In the genomic region with DNA sequence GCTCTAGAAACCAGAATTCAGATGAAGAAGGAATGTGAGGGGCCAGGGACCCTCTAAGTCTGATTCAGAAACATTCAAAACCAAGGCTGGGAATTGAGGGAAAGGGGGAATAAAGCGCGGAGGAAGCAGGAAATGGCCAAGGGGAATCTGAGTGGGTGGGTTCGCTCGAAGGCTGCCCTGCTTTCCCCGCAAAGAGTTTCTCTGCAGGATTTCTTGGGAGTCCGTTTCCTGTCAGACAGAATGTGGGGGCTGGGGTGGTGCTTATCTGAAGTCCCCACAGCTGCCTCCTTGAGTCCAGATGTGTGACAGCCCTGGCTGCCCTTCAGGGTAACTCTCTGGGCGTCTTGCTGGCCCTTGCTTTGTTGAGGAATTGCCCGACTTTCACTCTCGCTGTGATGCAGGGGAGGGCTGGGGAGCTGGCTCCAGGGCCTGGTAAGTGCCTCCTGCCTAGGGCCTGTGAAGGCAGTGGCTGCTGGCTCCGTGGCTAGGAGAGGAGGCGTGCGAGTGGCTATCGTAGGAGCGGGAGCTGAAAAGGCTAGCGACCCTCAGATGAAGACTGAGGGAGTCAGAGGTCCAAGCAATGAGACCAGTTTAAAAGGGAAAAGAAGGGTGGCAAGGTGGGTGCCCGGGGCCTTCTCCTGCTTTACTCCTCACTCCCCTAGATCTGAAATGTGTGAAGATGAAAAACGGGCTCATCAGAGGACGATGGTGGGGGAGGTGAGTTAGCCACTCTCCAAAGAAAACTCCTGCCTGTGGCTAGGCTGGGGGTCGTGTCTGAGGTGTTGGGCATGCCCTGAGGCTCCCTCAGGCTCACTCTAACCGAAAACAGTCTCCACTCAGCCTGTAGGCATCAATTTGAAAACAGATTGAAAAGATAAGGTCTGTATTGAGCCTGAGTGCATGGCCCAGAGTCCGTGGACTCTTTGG, we compare ENCODE assay signal across 1 cellular context.
TF ChIP-seq lines count a peak whose summit lies in the region.

No MANE protein-coding gene starts in this region.

TF ChIP-seq in H1, 55 proteins besides CTCF, POLR2A, EP300 and RAD21 (continued from another document):
- TF ChIP-seq, protein P1, sequence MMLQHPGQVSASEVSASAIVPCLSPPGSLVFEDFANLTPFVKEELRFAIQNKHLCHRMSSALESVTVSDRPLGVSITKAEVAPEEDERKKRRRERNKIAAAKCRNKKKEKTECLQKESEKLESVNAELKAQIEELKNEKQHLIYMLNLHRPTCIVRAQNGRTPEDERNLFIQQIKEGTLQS (IDR thresholded peaks at IDR 0.05; ENCODE audit: insufficient read depth, low read depth, low read length) = no peak
- TF ChIP-seq SUZ12 (IDR thresholded peaks at IDR 0.05; ENCODE audit: low read length) (peak; percentile 27; the same call in 1 of the 2 replicates), BACH1 (IDR thresholded peaks at IDR 0.05; ENCODE audit: low read length) (no peak), SP2 (IDR thresholded peaks at IDR 0.05; ENCODE audit: low read length) (no peak), E2F6 (IDR thresholded peaks at IDR 0.05) (peak; percentile 33; the same call in 1 of the 2 replicates), SIX5 (IDR thresholded peaks at IDR 0.05; ENCODE audit: low read depth, low read length) (no peak), KDM4A (IDR thresholded peaks at IDR 0.05; ENCODE audit: low read depth, low read length, severe bottlenecking) (peak; percentile 35)
